Comparison of ENCODE assay signal across 1 cellular context in genomic region chr13:26968431-26969335, GRCh38.
TF ChIP-seq lines count a peak whose summit lies in the region.

No MANE protein-coding gene starts in this region.

TF ChIP-seq in H1, 55 proteins besides CTCF, POLR2A, EP300 and RAD21 (continued from another document):
- TF ChIP-seq ATF2 (IDR thresholded peaks at IDR 0.05; ENCODE audit: low read length) (no peak), CEBPB (IDR thresholded peaks at IDR 0.05; ENCODE audit: low read depth, low read length) (no peak), CBX5 (IDR thresholded peaks at IDR 0.05; ENCODE audit: low read depth, low read length) (no peak), EGR1 (IDR thresholded peaks at IDR 0.05; ENCODE audit: borderline replicate concordance, low read depth, low read length) (no peak), JUND (IDR thresholded peaks at IDR 0.05; ENCODE audit: low read length) (no peak), SIX5 (IDR thresholded peaks at IDR 0.05; ENCODE audit: low read depth, low read length) (no peak), BRCA1 (IDR thresholded peaks at IDR 0.05; ENCODE audit: low read depth, low read length) (no peak)
